18 cellular contexts compared by ENCODE assay signal in genomic region chr2:70886541-70886987, GRCh38. TPM values are rescaled to one million over a fixed set of nuclear protein-coding genes. Genes with fewer than 3 reads are reported as not detected.
DNase-seq lines count a peak whose midpoint lies in the region; ATAC-seq and TF ChIP-seq lines count a peak whose summit lies in the region.
"Had no signal": no experiment of that assay in that cellular context is flagged by ENCODE, and none has a peak within 500 bp of the region (broad histone marks: within the 10 kb centered on the region; RNA-seq: fewer than 3 reads in every experiment).

No MANE protein-coding gene starts in this region.

- peak overlapping the region; percentile 77 for H3K4me3 Mint-ChIP-seq in activated naive CD8-positive, alpha-beta T cell
- no peak overlapping the region for H3K4me3 Mint-ChIP-seq in activated naive CD8-positive, alpha-beta T cell treated with anti-CD3 and anti-CD28 coated beads for 36 hours
- H3K4me3 Mint-ChIP-seq in activated naive CD8-positive, alpha-beta T cell treated with anti-CD3 and anti-CD28 coated beads, Interleukin-2, amount 10 ng/mL, durations not matched to agents 7 days and 5 days, result peak overlapping the region; percentile 72
- peak overlapping the region; percentile 82 for H3K4me3 Mint-ChIP-seq in type B pancreatic cell
- H3K4me3 Mint-ChIP-seq: memory B cell had no signal

- DNase-seq in activated naive CD8-positive, alpha-beta T cell treated with anti-CD3 and anti-CD28 coated beads for 36 hours, result no peak
- peak; percentile 28 for DNase-seq in activated naive CD8-positive, alpha-beta T cell treated with anti-CD3 and anti-CD28 coated beads, Interleukin-2, amount 10 ng/mL, durations not matched to agents 7 days and 5 days
- DNase-seq in mesenteric fat pad (ENCODE audit: low spot score), result peak; percentile 30
- peak; percentile 52 for DNase-seq in type B pancreatic cell (ENCODE audit: extremely low spot score, unreplicated experiment)
- DNase-seq: activated CD4-positive, alpha-beta T cell treated with anti-CD3 and anti-CD28 coated beads for 36 hours; activated gamma-delta T cell treated with Interleukin-2 at 50 U/mL for 16 hours; DMS153; esophagus squamous epithelium; NCI-H1694; NCI-H345; nucleus accumbens; SHP77 treated with DMSO at 0.1 percent for 48 hours; stimulated activated CD4-positive, alpha-beta T cell treated with anti-CD3 and anti-CD28 coated beads, Interleukin-2, amount 100 ng/mL, for 48 hours had no signal

- peaks cover 62% of the 10 kb centered on the region for H3K27me3 Mint-ChIP-seq in activated naive CD8-positive, alpha-beta T cell
- peaks cover 96% of the 10 kb centered on the region for H3K27me3 Mint-ChIP-seq in activated naive CD8-positive, alpha-beta T cell treated with anti-CD3 and anti-CD28 coated beads for 36 hours
- peaks cover 92% of the 10 kb centered on the region for H3K27me3 Mint-ChIP-seq in activated naive CD8-positive, alpha-beta T cell treated with anti-CD3 and anti-CD28 coated beads, Interleukin-2, amount 10 ng/mL, durations not matched to agents 7 days and 5 days
- peaks cover 99% of the 10 kb centered on the region for H3K27me3 Mint-ChIP-seq in type B pancreatic cell

- H3K4me1 Mint-ChIP-seq in activated naive CD8-positive, alpha-beta T cell (ENCODE audit: low read depth), result peaks cover 25% of the 10 kb centered on the region
- H3K4me1 Mint-ChIP-seq in activated naive CD8-positive, alpha-beta T cell treated with anti-CD3 and anti-CD28 coated beads for 36 hours, result peaks cover 20% of the 10 kb centered on the region
- peaks cover 19% of the 10 kb centered on the region for H3K4me1 Mint-ChIP-seq in activated naive CD8-positive, alpha-beta T cell treated with anti-CD3 and anti-CD28 coated beads, Interleukin-2, amount 10 ng/mL, durations not matched to agents 7 days and 5 days
- H3K4me1 Mint-ChIP-seq in type B pancreatic cell (ENCODE audit: unreplicated experiment), result peaks cover 15% of the 10 kb centered on the region

- no peaks in the 10 kb centered on the region for H3K36me3 Mint-ChIP-seq in activated naive CD8-positive, alpha-beta T cell
- H3K36me3 Mint-ChIP-seq in activated naive CD8-positive, alpha-beta T cell treated with anti-CD3 and anti-CD28 coated beads for 36 hours, result no peaks in the 10 kb centered on the region
- no peaks in the 10 kb centered on the region for H3K36me3 Mint-ChIP-seq in activated naive CD8-positive, alpha-beta T cell treated with anti-CD3 and anti-CD28 coated beads, Interleukin-2, amount 10 ng/mL, durations not matched to agents 7 days and 5 days
- H3K36me3 Mint-ChIP-seq in type B pancreatic cell, result peaks cover 7% of the 10 kb centered on the region

- POLR2A ChIA-PET in activated naive CD8-positive, alpha-beta T cell treated with anti-CD3 and anti-CD28 coated beads, Interleukin-2, amount 10 ng/mL, durations not matched to agents 7 days and 5 days (lab: Charles Lee), result no interaction called here

- no peak for TF ChIP-seq CTCF in type B pancreatic cell (conservative IDR thresholded peaks at IDR 0.05)

- H3K27ac Mint-ChIP-seq in activated naive CD8-positive, alpha-beta T cell, result no peak overlapping the region
- no peak overlapping the region for H3K27ac Mint-ChIP-seq in activated naive CD8-positive, alpha-beta T cell treated with anti-CD3 and anti-CD28 coated beads for 36 hours
- H3K27ac Mint-ChIP-seq in activated naive CD8-positive, alpha-beta T cell treated with anti-CD3 and anti-CD28 coated beads, Interleukin-2, amount 10 ng/mL, durations not matched to agents 7 days and 5 days, result no peak overlapping the region
- H3K27ac Mint-ChIP-seq in type B pancreatic cell, result peak overlapping the region; percentile 8
- H3K27ac Mint-ChIP-seq: activated CD4-positive, alpha-beta T cell treated with anti-CD3 and anti-CD28 coated beads for 36 hours; memory B cell had no signal

- no peak for ATAC-seq in activated naive CD8-positive, alpha-beta T cell treated with anti-CD3 and anti-CD28 coated beads, Interleukin-2, amount 10 ng/mL, durations not matched to agents 7 days and 5 days (ENCODE audit: low read depth)
- ATAC-seq in GM21737 (IDR thresholded peaks at IDR 0.05; ENCODE audit: unreplicated experiment) (no peak), HG03469 (IDR thresholded peaks at IDR 0.05; ENCODE audit: unreplicated experiment) (no peak)
- ATAC-seq: activated CD4-positive, alpha-beta T cell treated with anti-CD3 and anti-CD28 coated beads for 36 hours had no signal

- H3K9me3 Mint-ChIP-seq in activated naive CD8-positive, alpha-beta T cell (ENCODE audit: low read depth), result no peaks in the 10 kb centered on the region
- H3K9me3 Mint-ChIP-seq in activated naive CD8-positive, alpha-beta T cell treated with anti-CD3 and anti-CD28 coated beads for 36 hours, result peaks cover 2% of the 10 kb centered on the region
- H3K9me3 Mint-ChIP-seq in activated naive CD8-positive, alpha-beta T cell treated with anti-CD3 and anti-CD28 coated beads, Interleukin-2, amount 10 ng/mL, durations not matched to agents 7 days and 5 days, result no peaks in the 10 kb centered on the region
- H3K9me3 Mint-ChIP-seq in type B pancreatic cell, result no peaks in the 10 kb centered on the region

RNA-seq across cellular contexts. Expression of gene VAX2, which starts 13.8 kb away (rescaled TPM):
- not detected for total RNA-seq in activated naive CD8-positive, alpha-beta T cell treated with anti-CD3 and anti-CD28 coated beads for 36 hours
- not detected for total RNA-seq in activated naive CD8-positive, alpha-beta T cell treated with anti-CD3 and anti-CD28 coated beads, Interleukin-2, amount 10 ng/mL, durations not matched to agents 7 days and 5 days
- total RNA-seq in mesenteric fat pad, result 2.0 TPM
- total RNA-seq in type B pancreatic cell (ENCODE audit: low replicate concordance), result 1.2 and 1.3 TPM in 2 replicates
- total RNA-seq: activated CD4-positive, alpha-beta T cell treated with anti-CD3 and anti-CD28 coated beads for 36 hours; HT1080 had no signal

RNA-seq across cellular contexts. Expression of gene ATP6V1B1, which starts 49.1 kb away (rescaled TPM):
- not detected for total RNA-seq in activated naive CD8-positive, alpha-beta T cell treated with anti-CD3 and anti-CD28 coated beads for 36 hours
- not detected for total RNA-seq in activated naive CD8-positive, alpha-beta T cell treated with anti-CD3 and anti-CD28 coated beads, Interleukin-2, amount 10 ng/mL, durations not matched to agents 7 days and 5 days
- total RNA-seq in mesenteric fat pad, result 2.4 TPM
- total RNA-seq in type B pancreatic cell (ENCODE audit: low replicate concordance), result 6.3 and 8.6 TPM in 2 replicates
- total RNA-seq: activated CD4-positive, alpha-beta T cell treated with anti-CD3 and anti-CD28 coated beads for 36 hours; HT1080 had no signal

RNA-seq across cellular contexts. Expression of gene CD207, which starts 50.9 kb away (rescaled TPM):
- total RNA-seq in activated naive CD8-positive, alpha-beta T cell treated with anti-CD3 and anti-CD28 coated beads for 36 hours, result not detected
- not detected for total RNA-seq in activated naive CD8-positive, alpha-beta T cell treated with anti-CD3 and anti-CD28 coated beads, Interleukin-2, amount 10 ng/mL, durations not matched to agents 7 days and 5 days
- total RNA-seq in mesenteric fat pad, result 0.29 TPM
- total RNA-seq in type B pancreatic cell (ENCODE audit: low replicate concordance), result not detected in 2 replicates
- total RNA-seq: activated CD4-positive, alpha-beta T cell treated with anti-CD3 and anti-CD28 coated beads for 36 hours; HT1080 had no signal
